Comparison of ENCODE assay signal across 20 cellular contexts in genomic region chr6:55706048-55706447, GRCh38.
"Had no signal": no experiment of that assay in that cellular context is flagged by ENCODE, and none has a peak within 500 bp of the region (broad histone marks: within the 10 kb centered on the region; RNA-seq: fewer than 3 reads in every experiment).

No MANE protein-coding gene starts in this region.

- H3K9ac ChIP-seq: parathyroid adenoma had no signal

- H2AFZ ChIP-seq: parathyroid adenoma had no signal

- H3K4me1 ChIP-seq: esophagus squamous epithelium, parathyroid adenoma, prostate gland, right lobe of liver, tibial artery, upper lobe of right lung, vagina had no signal

- H3K9me3 ChIP-seq: esophagus squamous epithelium, mucosa of descending colon, prostate gland, right lobe of liver, tibial artery, upper lobe of right lung, vagina had no signal

- H3K27me3 ChIP-seq: esophagus squamous epithelium, right lobe of liver, tibial artery, upper lobe of right lung, vagina had no signal

- H3K36me3 ChIP-seq: esophagus squamous epithelium, prostate gland, right lobe of liver, tibial artery, upper lobe of right lung, vagina had no signal

- H3K79me2 ChIP-seq: parathyroid adenoma had no signal

- ATAC-seq: effector memory CD8-positive, alpha-beta T cell; left lobe of liver; mucosa of descending colon; naive thymus-derived CD8-positive, alpha-beta T cell; right lobe of liver; stimulated activated effector memory CD8-positive, alpha-beta T cell treated with anti-CD3 and anti-CD28 coated beads, Interleukin-12 subunit alpha, Interleukin-12 subunit beta, amount 100 ng/mL, for 72 hours; upper lobe of right lung had no signal

- DNase-seq: effector memory CD8-positive, alpha-beta T cell; esophagus squamous epithelium; foreskin fibroblast; head of caudate nucleus; hypothalamus; islet precursor cell; mammary epithelial cell; mucosa of descending colon; naive thymus-derived CD8-positive, alpha-beta T cell; right lobe of liver; stimulated activated CD4-positive, alpha-beta T cell treated with anti-CD3 and anti-CD28 coated beads, Interleukin-4, amount 100 ng/mL, for 1 hour; stimulated activated CD8-positive, alpha-beta memory T cell treated with anti-CD3 and anti-CD28 coated beads, Interleukin-4, amount 100 ng/mL, for 48 hours; tibial artery; upper lobe of right lung had no signal

- H3K27ac ChIP-seq: epithelial cell of prostate, esophagus squamous epithelium, parathyroid adenoma, prostate gland, right lobe of liver, tibial artery, upper lobe of right lung, vagina had no signal

- H3K4me3 ChIP-seq: esophagus squamous epithelium, mucosa of descending colon, prostate gland, right lobe of liver, tibial artery, upper lobe of right lung, vagina had no signal
